Comparison of ENCODE assay signal across 8 cellular contexts in the genomic region with DNA sequence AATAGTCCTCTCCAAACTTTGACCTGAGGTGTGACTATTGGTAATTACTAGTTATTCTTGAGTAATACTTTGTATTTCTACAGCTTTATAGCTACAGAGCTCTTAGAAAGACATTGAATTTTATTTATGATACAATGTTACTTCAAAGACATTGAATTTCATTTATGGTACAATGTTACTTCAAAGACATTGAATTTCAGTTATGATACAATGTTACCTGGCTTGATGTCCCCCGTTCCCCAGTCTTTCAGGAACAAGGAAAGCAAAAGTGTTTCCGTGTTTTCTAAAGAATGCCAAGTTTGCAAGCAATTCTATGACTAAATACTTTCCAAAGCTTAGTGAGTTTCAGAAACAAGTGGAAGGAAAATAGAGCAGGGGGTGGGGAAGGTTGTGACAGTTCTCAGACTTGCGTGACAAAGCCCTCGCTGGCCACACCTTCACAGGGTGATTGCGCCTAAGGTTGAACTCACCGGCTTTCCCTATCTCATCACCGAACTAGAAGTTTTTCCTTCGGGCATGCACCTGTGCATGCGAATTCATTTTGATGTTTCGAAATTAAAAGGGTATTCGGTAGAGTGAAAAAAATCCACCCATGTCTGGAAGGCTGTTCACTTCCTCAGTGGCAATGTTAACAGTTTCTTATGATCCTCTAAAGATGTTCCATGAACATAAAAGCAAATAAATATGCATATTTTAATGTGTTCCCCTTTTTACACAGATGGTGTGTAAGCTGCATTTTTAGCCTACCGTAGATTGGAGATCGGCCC. TPM values are rescaled to one million over a fixed set of nuclear protein-coding genes. Genes with fewer than 3 reads are reported as not detected.
DNase-seq lines count a peak whose midpoint lies in the region; ATAC-seq and TF ChIP-seq lines count a peak whose summit lies in the region.

No MANE protein-coding gene starts in this region.

- peaks cover 14 to 27% (median 15%) of the 10 kb centered on the region in 3 donors for H3K27me3 Mint-ChIP-seq in immature natural killer cell (ENCODE audit: low read depth in 3 of 3)

- DNase-seq in AML-193 (lab: John Stamatoyannopoulos, UW) (peak; percentile 47 to 62), HFF-Myc (ENCODE audit: extremely low read depth, low read depth) (no peak), SW480 (ENCODE audit: low spot score) (peak; percentile 64), amniotic stem cell (lab: John Stamatoyannopoulos, UW) (peak; percentile 13), immature natural killer cell (peak; percentile 28 to 36 (median 34)), cerebellar cortex (ENCODE audit: low spot score) (no peak)
- peak; percentile 56 to 65 for DNase-seq in stimulated activated CD4-positive, alpha-beta T cell treated with anti-CD3 and anti-CD28 coated beads, Interleukin-15, amount 100 ng/mL, for 48 hours (ENCODE audit: low read depth in 2 of 2)

- peaks cover 0 to 18% (median 11%) of the 10 kb centered on the region in 3 donors for H3K36me3 Mint-ChIP-seq in immature natural killer cell

- no peak for TF ChIP-seq CTCF in HFF-Myc (IDR thresholded peaks at IDR 0.05; ENCODE audit: low read depth, low read length, missing control alignments)

- peaks cover 0 to 5% (median 2%) of the 10 kb centered on the region in 6 donors for H3K9me3 Mint-ChIP-seq in immature natural killer cell

- H3K4me1 Mint-ChIP-seq in immature natural killer cell = peaks cover 51 to 54% of the 10 kb centered on the region in 2 donors

- peak overlapping the region; percentile 94 to 99 (median 95) for H3K4me3 Mint-ChIP-seq in immature natural killer cell

- ATAC-seq in GM21576 (IDR thresholded peaks at IDR 0.05; ENCODE audit: unreplicated experiment) = no peak

- peak overlapping the region; percentile 96 for H3K4me3 ChIP-seq in HFF-Myc (replicated peaks; ENCODE audit: low read depth, low read length)

- H3K27ac Mint-ChIP-seq in immature natural killer cell = peak overlapping the region; percentile 96 to 100 (median 98)

RNA-seq across cellular contexts. Expression of a gene that starts 0.9 kb away (rescaled TPM):
- polyA plus RNA-seq in immature natural killer cell = 10 to 100 TPM in 1 of 3 donors, 1 to 10 TPM in 2; 1.3 to 11.6 (median 4.9) TPM

RNA-seq across cellular contexts. Expression of a gene that starts 44.7 kb away (rescaled TPM):
- polyA plus RNA-seq in immature natural killer cell = 1 to 10 TPM in 2 of 3 donors, under 1 TPM in 1; 0.05 to 7.9 (median 2.1) TPM

Comparison
In these comparisons a context has a peak if more than half of its experiments do, and no peak if none do; other contexts are left out.
1. DNase-seq: peak in AML-193 (2 of 2), SW480 (single experiment), amniotic stem cell (single experiment), immature natural killer cell (3 of 3) and stimulated activated CD4-positive, alpha-beta T cell treated with anti-CD3 and anti-CD28 coated beads, Interleukin-15, amount 100 ng/mL, for 48 hours (2 of 2); none in HFF-Myc (single experiment) and cerebellar cortex (single experiment).